ENCODE assay signal across 13 cellular contexts in the genomic region with DNA sequence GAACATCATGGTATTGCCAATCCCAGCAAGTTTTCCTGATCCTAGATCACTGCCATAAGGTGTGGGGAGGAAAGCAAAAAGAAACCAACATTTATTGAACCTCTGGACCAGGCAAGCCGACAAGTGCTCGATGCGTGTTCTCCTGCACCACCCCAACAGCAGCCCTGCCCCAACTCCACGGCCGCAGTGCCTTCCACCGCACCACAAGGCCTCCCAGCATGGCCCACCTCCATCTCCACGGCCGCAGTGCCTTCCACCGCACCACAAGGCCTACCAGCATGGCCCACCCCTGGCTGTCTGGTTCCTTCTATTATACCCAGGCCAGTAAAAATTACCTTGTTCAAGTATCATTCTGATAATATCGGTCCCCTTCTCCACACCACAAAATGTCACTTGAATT. TPM values are rescaled to one million over a fixed set of nuclear protein-coding genes. Genes with fewer than 3 reads are reported as not detected.
DNase-seq lines count a peak whose midpoint lies in the region; ATAC-seq and TF ChIP-seq lines count a peak whose summit lies in the region.
"Had no signal": no experiment of that assay in that cellular context is flagged by ENCODE, and none has a peak within 500 bp of the region (broad histone marks: within the 10 kb centered on the region; RNA-seq: fewer than 3 reads in every experiment).

No MANE protein-coding gene starts in this region.

- no peak for DNase-seq in activated naive CD4-positive, alpha-beta T cell treated with anti-CD3 and anti-CD28 coated beads, Interleukin-2, amount 50 U/mL, for 72 hours (ENCODE audit: low spot score in 2 of 2)
- DNase-seq in activated naive CD4-positive, alpha-beta T cell treated with Interleukin-2 at 50 U/mL for 16 hours: no peak
- DNase-seq in T-cell: no peak
- no peak for DNase-seq in effector memory CD8-positive, alpha-beta T cell
- DNase-seq in NCI-H226: no peak
- no peak for DNase-seq in A673 (ENCODE audit: low spot score)
- DNase-seq in DMS53 treated with DMSO at 0.1 percent for 48 hours (lab: John Stamatoyannopoulos, UW; ENCODE audit: unreplicated experiment): no peak
- DNase-seq: activated gamma-delta T cell treated with Interleukin-2 at 50 U/mL for 16 hours, hypothalamus, left colon, NCI-H1417 treated with DMSO at 0.1 percent for 48 hours, psoas muscle had no signal

- no peak for ATAC-seq in activated naive CD4-positive, alpha-beta T cell treated with anti-CD3 and anti-CD28 coated beads, Interleukin-2, amount 50 U/mL, for 72 hours
- ATAC-seq in T-cell (replicated peaks in 1 of 4): no peak
- no peak for ATAC-seq in effector memory CD8-positive, alpha-beta T cell (replicated peaks)
- ATAC-seq in stimulated activated memory B cell treated with anti-CD40 and anti-IgM and Interleukin-4, amounts not matched to agents 10 μg/mL and 1 μg/mL and 100 μg/mL, for 72 hours: no peak
- ATAC-seq: left colon had no signal

- no peak for TF ChIP-seq CTCF in A673 (conservative IDR thresholded peaks at IDR 0.05; ENCODE audit: low read depth, low read length)

- H3K4me1 ChIP-seq in A673 (ENCODE audit: insufficient read depth, low read length, poor library complexity, severe bottlenecking): peaks cover 17% of the 10 kb centered on the region

- POLR2A ChIA-PET in T-cell (lab: Charles Lee) (no interaction called here), A673 (lab: Charles Lee; ENCODE audit: low non-redundant PET) (no interaction called here)

- BruUV-seq in A673 (replicated peaks; lab: Mats Ljungman, UMichigan): no TSS peak

- H3K27ac ChIP-seq in A673 (ENCODE audit: low read depth, low read length, poor library complexity, severe bottlenecking): no peak overlapping the region
- H3K27ac ChIP-seq: psoas muscle had no signal

- H3K27me3 ChIP-seq in A673 (replicated peaks; ENCODE audit: insufficient read depth, low read depth, low read length, poor library complexity): no peaks in the 10 kb centered on the region

- H3K4me3 Mint-ChIP-seq in T-cell: peak overlapping the region in 1 of 3 donors; percentile 77
- peak overlapping the region; percentile 22 to 67 for H3K4me3 Mint-ChIP-seq in effector memory CD8-positive, alpha-beta T cell
- H3K4me3 Mint-ChIP-seq in stimulated activated memory B cell treated with anti-CD40 and anti-IgM and Interleukin-4, amounts not matched to agents 10 μg/mL and 1 μg/mL and 100 μg/mL, for 72 hours: no peak overlapping the region

- peaks cover 84 to 88% (median 88%) of the 10 kb centered on the region in 3 donors for H3K4me1 Mint-ChIP-seq in T-cell
- H3K4me1 Mint-ChIP-seq in effector memory CD8-positive, alpha-beta T cell (ENCODE audit: low read depth in 2 of 2): peaks cover 50 to 55% of the 10 kb centered on the region in 2 donors
- peaks cover 82% of the 10 kb centered on the region for H3K4me1 Mint-ChIP-seq in stimulated activated memory B cell treated with anti-CD40 and anti-IgM and Interleukin-4, amounts not matched to agents 10 μg/mL and 1 μg/mL and 100 μg/mL, for 72 hours

- CTCF ChIA-PET in T-cell (lab: Charles Lee): no interaction called here
- CTCF ChIA-PET in A673 (lab: Charles Lee): no interaction called here

- peaks cover 0 to 24% of the 10 kb centered on the region in 2 donors for H3K36me3 Mint-ChIP-seq in activated naive CD4-positive, alpha-beta T cell treated with anti-CD3 and anti-CD28 coated beads, Interleukin-2, amount 50 U/mL, for 72 hours
- peaks cover 10% of the 10 kb centered on the region for H3K36me3 Mint-ChIP-seq in T-cell
- H3K36me3 Mint-ChIP-seq in effector memory CD8-positive, alpha-beta T cell (ENCODE audit: insufficient read depth): peaks cover 7% of the 10 kb centered on the region
- peaks cover 36% of the 10 kb centered on the region for H3K36me3 Mint-ChIP-seq in stimulated activated memory B cell treated with anti-CD40 and anti-IgM and Interleukin-4, amounts not matched to agents 10 μg/mL and 1 μg/mL and 100 μg/mL, for 72 hours

- no peaks in the 10 kb centered on the region for H3K27me3 Mint-ChIP-seq in T-cell
- no peaks in the 10 kb centered on the region for H3K27me3 Mint-ChIP-seq in effector memory CD8-positive, alpha-beta T cell
- H3K27me3 Mint-ChIP-seq in stimulated activated memory B cell treated with anti-CD40 and anti-IgM and Interleukin-4, amounts not matched to agents 10 μg/mL and 1 μg/mL and 100 μg/mL, for 72 hours: no peaks in the 10 kb centered on the region

- no peak overlapping the region for H3K4me3 ChIP-seq in A673 (ENCODE audit: low read depth, low read length, poor library complexity, severe bottlenecking)
- H3K4me3 ChIP-seq: psoas muscle had no signal

- peaks cover 5% of the 10 kb centered on the region for H3K36me3 ChIP-seq in A673 (ENCODE audit: insufficient read depth, low read length, poor library complexity, severe bottlenecking)

- H3K27ac Mint-ChIP-seq in activated naive CD4-positive, alpha-beta T cell treated with anti-CD3 and anti-CD28 coated beads, Interleukin-2, amount 50 U/mL, for 72 hours: peak overlapping the region; percentile 92 to 93
- peak overlapping the region; percentile 99 to 100 for H3K27ac Mint-ChIP-seq in T-cell
- peak overlapping the region; percentile 87 to 90 for H3K27ac Mint-ChIP-seq in effector memory CD8-positive, alpha-beta T cell
- H3K27ac Mint-ChIP-seq in stimulated activated memory B cell treated with anti-CD40 and anti-IgM and Interleukin-4, amounts not matched to agents 10 μg/mL and 1 μg/mL and 100 μg/mL, for 72 hours: peak overlapping the region; percentile 14

- H3K9me3 ChIP-seq in A673 (ENCODE audit: low read depth, low read length, poor library complexity, severe bottlenecking): no peaks in the 10 kb centered on the region
- H3K9me3 ChIP-seq: psoas muscle had no signal

- intact Hi-C loops in A673 (cut with micrococcal nuclease; ENCODE audit: unreplicated experiment): no loop called here

- H3K9me3 Mint-ChIP-seq in activated naive CD4-positive, alpha-beta T cell treated with anti-CD3 and anti-CD28 coated beads, Interleukin-2, amount 50 U/mL, for 72 hours: no peaks in the 10 kb centered on the region
- no peaks in the 10 kb centered on the region for H3K9me3 Mint-ChIP-seq in T-cell
- H3K9me3 Mint-ChIP-seq in effector memory CD8-positive, alpha-beta T cell: no peaks in the 10 kb centered on the region
- H3K9me3 Mint-ChIP-seq in stimulated activated memory B cell treated with anti-CD40 and anti-IgM and Interleukin-4, amounts not matched to agents 10 μg/mL and 1 μg/mL and 100 μg/mL, for 72 hours: no peaks in the 10 kb centered on the region

RNA-seq across cellular contexts. Expression of a gene that starts 8.7 kb away (rescaled TPM):
- total RNA-seq in activated naive CD4-positive, alpha-beta T cell treated with anti-CD3 and anti-CD28 coated beads, Interleukin-2, amount 50 U/mL, for 72 hours: 10 to 100 TPM; 12.8 to 20.9 TPM
- total RNA-seq in T-cell (10 to 100 TPM; 32.7 to 34.5 (median 33.5) TPM), A673 (2021) (30.7 and 32.4 TPM in 2 replicates)

RNA-seq across cellular contexts. Expression of a gene that starts 60.0 kb away (rescaled TPM):
- total RNA-seq in activated naive CD4-positive, alpha-beta T cell treated with anti-CD3 and anti-CD28 coated beads, Interleukin-2, amount 50 U/mL, for 72 hours: 1 to 10 TPM; 1.4 to 5.8 TPM
- 10 to 100 TPM in 2 of 5 donors, 1 to 10 TPM in 3; 5.2 to 14.2 (median 7.3) TPM for total RNA-seq in T-cell
- 1.5 and 2.5 TPM in 2 replicates for total RNA-seq in A673 (2021)

Comparison
In these comparisons a context has a peak if more than half of its experiments do, and no peak if none do; other contexts are left out.
1. H3K27ac Mint-ChIP-seq: peak in every context shown above with its lines; median percentile 100 in T-cell; 92 in activated naive CD4-positive, alpha-beta T cell treated with anti-CD3 and anti-CD28 coated beads, Interleukin-2, amount 50 U/mL, for 72 hours; 88 in effector memory CD8-positive, alpha-beta T cell; 14 in stimulated activated memory B cell treated with anti-CD40 and anti-IgM and Interleukin-4, amounts not matched to agents 10 μg/mL and 1 μg/mL and 100 μg/mL, for 72 hours.